ENCODE assay signal across 10 cellular contexts in genomic region chr18:56139792-56140254, GRCh38.
DNase-seq lines count a peak whose midpoint lies in the region; ATAC-seq and TF ChIP-seq lines count a peak whose summit lies in the region.
"Had no signal": no experiment of that assay in that cellular context is flagged by ENCODE, and none has a peak within 500 bp of the region (broad histone marks: within the 10 kb centered on the region; RNA-seq: fewer than 3 reads in every experiment).

No MANE protein-coding gene starts in this region.

- no peaks in the 10 kb centered on the region for H3K36me3 Mint-ChIP-seq in CD14-positive monocyte

- H3K4me3 Mint-ChIP-seq in CD14-positive monocyte: no peak overlapping the region

- H3K27me3 Mint-ChIP-seq in CD14-positive monocyte (ENCODE audit: low read depth in 3 of 3): peaks cover 0 to 2% (median 0%) of the 10 kb centered on the region in 3 donors

- WGBS in transverse colon (ENCODE audit: low coverage in 1 of 2), 2 donors: 69 to 100% methylated on average over 2 to 8 of the region's 8 CpGs

- H3K27ac Mint-ChIP-seq in CD14-positive monocyte: no peak overlapping the region

- intact Hi-C loops in transverse colon (cut with DNase I; ENCODE audit: low total_unique reads): no loop called here
- intact Hi-C loops in CD14-positive monocyte (cut with micrococcal nuclease): no loop called here

- no peak for TF ChIP-seq POLR2A in transverse colon (IDR thresholded peaks at IDR 0.05)

- peak overlapping the region; percentile 19 to 54 (median 43) for H3K27ac ChIP-seq in transverse colon
- H3K27ac ChIP-seq: VCaP had no signal

- ATAC-seq in HG03108 (IDR thresholded peaks at IDR 0.05; ENCODE audit: unreplicated experiment) (no peak), GM19035 (IDR thresholded peaks at IDR 0.05; ENCODE audit: unreplicated experiment) (no peak)

- peak overlapping the region; percentile 57 for H3K9ac ChIP-seq in adipocyte (ENCODE audit: low read length)

- DNase-seq in adipocyte (ENCODE audit: low read depth): peak; percentile 46
- peak; percentile 48 for DNase-seq in fibroblast of the aortic adventitia (ENCODE audit: low read depth)
- DNase-seq in myocyte (ENCODE audit: low read depth): peak; percentile 11
- DNase-seq in transverse colon: peak; percentile 9
- DNase-seq in NCI-H446 treated with DMSO at 0.1 percent for 48 hours (lab: John Stamatoyannopoulos, UW): no peak
- no peak for DNase-seq in CD14-positive monocyte (ENCODE audit: low spot score)
- DNase-seq: stimulated activated naive CD4-positive, alpha-beta T cell treated with Interleukin-2 at 50 U/mL for 16 hours had no signal

- in situ Hi-C loops in transverse colon (cut with MboI; ENCODE audit: low pct_ligation_motif_present in 1 of 4, low pct_unique_long_range_greater_than_20kb in 1 of 4, low sequenced_read_pairs in 3 of 4): no loop called here

- TF ChIP-seq CTCF in fibroblast of the aortic adventitia (IDR thresholded peaks at IDR 0.05; ENCODE audit: insufficient read depth, low read length) (no peak), transverse colon (IDR thresholded peaks at IDR 0.05) (no peak), CD14-positive monocyte (IDR thresholded peaks at IDR 0.05) (no peak)

- H3K9me3 ChIP-seq in adipocyte (ENCODE audit: control insufficient read depth, low read length) (no peaks in the 10 kb centered on the region), transverse colon (no peaks in the 10 kb centered on the region)

- TF ChIP-seq EP300 in transverse colon (IDR thresholded peaks at IDR 0.05; ENCODE audit: low read depth): no peak

- H3K4me3 ChIP-seq in adipocyte (ENCODE audit: low read length): no peak overlapping the region
- no peak overlapping the region for H3K4me3 ChIP-seq in fibroblast of the aortic adventitia (ENCODE audit: low read depth, low read length)
- no peak overlapping the region for H3K4me3 ChIP-seq in transverse colon

- H3K36me3 ChIP-seq in adipocyte (ENCODE audit: control insufficient read depth, insufficient read depth, low read length, severe bottlenecking) (no peaks in the 10 kb centered on the region), transverse colon (no peaks in the 10 kb centered on the region)

- H3K4me1 ChIP-seq in adipocyte (ENCODE audit: control insufficient read depth, insufficient read depth, low read length) (peaks cover 31% of the 10 kb centered on the region), transverse colon (peaks cover 0 to 4% (median 0%) of the 10 kb centered on the region in 4 donors)

- peaks cover 0 to 5% (median 2%) of the 10 kb centered on the region in 7 donors for H3K9me3 Mint-ChIP-seq in CD14-positive monocyte

- H3K27me3 ChIP-seq in adipocyte (replicated peaks; ENCODE audit: control insufficient read depth, insufficient read depth, low read length) (no peaks in the 10 kb centered on the region), transverse colon (no peaks in the 10 kb centered on the region)

- H3K4me1 Mint-ChIP-seq in CD14-positive monocyte: no peaks in the 10 kb centered on the region

Comparison
In these comparisons a context has a peak if more than half of its experiments do, and no peak if none do; other contexts are left out.
1. DNase-seq: peak in adipocyte (single experiment), fibroblast of the aortic adventitia (single experiment), myocyte (single experiment) and transverse colon (single experiment); none in NCI-H446 treated with DMSO at 0.1 percent for 48 hours (single experiment) and CD14-positive monocyte (single experiment).